ENCODE assay signal across 1 cellular context in genomic region chr9:6006968-6007769, GRCh38.
TF ChIP-seq lines count a peak whose summit lies in the region.

No MANE protein-coding gene starts in this region.

TF ChIP-seq in SK-N-SH, 30 proteins besides CTCF, POLR2A, EP300 and RAD21 (continued from another document):
- TF ChIP-seq USF1 (IDR thresholded peaks at IDR 0.05; ENCODE audit: borderline replicate concordance, low read depth) (0 out of 2 replicates have a peak, but pooled peaks have one; percentile 34), TAF1 (IDR thresholded peaks at IDR 0.05; ENCODE audit: borderline replicate concordance, low read depth, low read length) (peak; percentile 26; the same call in 1 of the 2 replicates)
